In genomic region chr3:76645724-76646123, GRCh38 we compare ENCODE assay signal across 9 cellular contexts.
"Had no signal": no experiment of that assay in that cellular context is flagged by ENCODE, and none has a peak within 500 bp of the region (broad histone marks: within the 10 kb centered on the region; RNA-seq: fewer than 3 reads in every experiment).

No MANE protein-coding gene starts in this region.

- H3K4me3 ChIP-seq: GM23248, GM23338, HAP-1 had no signal

- DNase-seq: GM23248, GOT3, H7, H9, HCEC 1CT, HFFc6 had no signal

- H3K36me3 ChIP-seq: HAP-1 had no signal

- H3K27ac ChIP-seq: GM23248 had no signal

- H3K9me3 ChIP-seq: HAP-1 had no signal

- ATAC-seq: GM23338, HCT116 had no signal
